Comparison of ENCODE assay signal across 12 cellular contexts in genomic region chr22:20247010-20247505, GRCh38. TPM values are rescaled to one million over a fixed set of nuclear protein-coding genes. Genes with fewer than 3 reads are reported as not detected.
A peak's percentile ranks its signal among the peaks of the same experiment; 100 is the strongest.
DNase-seq lines count a peak whose midpoint lies in the region; ATAC-seq lines count a peak whose summit lies in the region.
"Had no signal": no experiment of that assay in that cellular context is flagged by ENCODE, and none has a peak within 500 bp of the region (broad histone marks: within the 10 kb centered on the region; RNA-seq: fewer than 3 reads in every experiment).

No MANE protein-coding gene starts in this region.

- H3K9ac ChIP-seq in BLaER1 treated with 17β-estradiol and CSF1 and Interleukin-3, amounts not matched to agents 10 nM and 100 nM = peak overlapping the region in 9 of 11 experiments; percentile 46 to 83 (median 65); a peak in 17 of 22 replicates

- H3K27ac ChIP-seq in BLaER1 treated with 17β-estradiol and CSF1 and Interleukin-3, amounts not matched to agents 10 nM and 100 nM = peak overlapping the region in 9 of 11 experiments; percentile 31 to 94 (median 78); a peak in 17 of 22 replicates
- H3K27ac ChIP-seq in SJCRH30 (peak overlapping the region; percentile 25; the same call in 1 of the 2 replicates), layer of hippocampus (ENCODE audit: low read depth, low read length) (peak overlapping the region; percentile 38)
- H3K27ac ChIP-seq: lower lobe of right lung, right atrium auricular region had no signal

- peak overlapping the region in 6 of 10 experiments; percentile 8 to 50 (median 41); a peak in 11 of 20 replicates for H3K4me3 ChIP-seq in BLaER1 treated with 17β-estradiol and CSF1 and Interleukin-3, amounts not matched to agents 10 nM and 100 nM
- H3K4me3 ChIP-seq in SJCRH30 = no peak overlapping the region
- H3K4me3 ChIP-seq: lower lobe of right lung, right atrium auricular region had no signal

- DNase-seq in SJCRH30 = peak; percentile 81 to 84
- DNase-seq in globus pallidus (ENCODE audit: low spot score) = no peak
- DNase-seq in NCI-H446 (lab: John Stamatoyannopoulos, UW) = no peak
- no peak for DNase-seq in activated CD4-positive, alpha-beta T cell treated with anti-CD3 and anti-CD28 coated beads for 48 hours
- DNase-seq: CD8-positive, alpha-beta memory T cell; lower lobe of right lung; NCI-H1694 had no signal

- H3K4me2 ChIP-seq in BLaER1 treated with 17β-estradiol and CSF1 and Interleukin-3, amounts not matched to agents 10 nM and 100 nM = peak overlapping the region; percentile 85 to 100 (median 98)

- H4K20me1 ChIP-seq in BLaER1 treated with 17β-estradiol and CSF1 and Interleukin-3, amounts not matched to agents 10 nM and 100 nM = peaks cover 0 to 59% (median 0%) of the 10 kb centered on the region in 11 experiments; a peak in 9 of 22 replicates

- no peaks in the 10 kb centered on the region for H3K27me3 ChIP-seq in BLaER1 treated with 17β-estradiol and CSF1 and Interleukin-3, amounts not matched to agents 10 nM and 100 nM
- no peaks in the 10 kb centered on the region for H3K27me3 ChIP-seq in SJCRH30
- no peaks in the 10 kb centered on the region for H3K27me3 ChIP-seq in layer of hippocampus (ENCODE audit: control insufficient read depth, insufficient read depth, low read length)
- H3K27me3 ChIP-seq: right atrium auricular region had no signal

- peaks cover 0 to 2% (median 0%) of the 10 kb centered on the region in 11 experiments; a peak in 3 of 22 replicates for H3K9me3 ChIP-seq in BLaER1 treated with 17β-estradiol and CSF1 and Interleukin-3, amounts not matched to agents 10 nM and 100 nM (replicated peaks in 1 of 11)
- H3K9me3 ChIP-seq in SJCRH30 (replicated peaks) = no peaks in the 10 kb centered on the region
- H3K9me3 ChIP-seq: lower lobe of right lung, right atrium auricular region had no signal

- ATAC-seq in GM21360 (IDR thresholded peaks at IDR 0.05; ENCODE audit: unreplicated experiment) = peak; percentile 36
- ATAC-seq in HG02840 (IDR thresholded peaks at IDR 0.05; ENCODE audit: low FRiP score, unreplicated experiment) = no peak
- ATAC-seq: lower lobe of right lung had no signal

- peaks cover 0 to 14% (median 0%) of the 10 kb centered on the region in 11 experiments; a peak in 9 of 22 replicates for H3K36me3 ChIP-seq in BLaER1 treated with 17β-estradiol and CSF1 and Interleukin-3, amounts not matched to agents 10 nM and 100 nM
- no peaks in the 10 kb centered on the region for H3K36me3 ChIP-seq in SJCRH30
- H3K36me3 ChIP-seq: lower lobe of right lung, right atrium auricular region had no signal

- H3K4me1 ChIP-seq in BLaER1 treated with 17β-estradiol and CSF1 and Interleukin-3, amounts not matched to agents 10 nM and 100 nM = peaks cover 51 to 93% (median 84%) of the 10 kb centered on the region in 10 experiments
- peaks cover 40% of the 10 kb centered on the region for H3K4me1 ChIP-seq in SJCRH30

RNA-seq across cellular contexts. Expression of gene RTN4R, which starts 21.1 kb away (rescaled TPM):
- total RNA-seq in SJCRH30 (2014; rRNA removed; shearing (Covaris generic)) = 0.10 and 0.30 TPM in 2 replicates

Comparison
In these comparisons a context has a peak if more than half of its experiments do, and no peak if none do; other contexts are left out.
1. H3K27ac ChIP-seq: peak in every context shown above with its lines; median percentile 78 in BLaER1 treated with 17β-estradiol and CSF1 and Interleukin-3, amounts not matched to agents 10 nM and 100 nM; 38 in layer of hippocampus; 25 in SJCRH30.
2. DNase-seq: peak in SJCRH30 (2 of 2); none in globus pallidus (single experiment), NCI-H446 (0 of 2) and activated CD4-positive, alpha-beta T cell treated with anti-CD3 and anti-CD28 coated beads for 48 hours (single experiment).